8 cellular contexts compared by ENCODE assay signal in genomic region chr17:32342603-32343325, GRCh38. TPM values are rescaled to one million over a fixed set of nuclear protein-coding genes. Genes with fewer than 3 reads are reported as not detected.
DNase-seq lines count a peak whose midpoint lies in the region; ATAC-seq and TF ChIP-seq lines count a peak whose summit lies in the region.

No MANE protein-coding gene starts in this region.

- peak overlapping the region; percentile 91 for H3K4me3 ChIP-seq in GM23338
- peak overlapping the region; percentile 73 for H3K4me3 ChIP-seq in epithelial cell of proximal tubule (ENCODE audit: low read depth, low read length)
- peak overlapping the region; percentile 49 to 70 (median 66) for H3K4me3 ChIP-seq in sigmoid colon

- peak overlapping the region; percentile 94 for H2AFZ ChIP-seq in GM23338

- H3K9me3 ChIP-seq in sigmoid colon: no peaks in the 10 kb centered on the region

- peaks cover 6% of the 10 kb centered on the region for H3K4me1 ChIP-seq in GM23338 (ENCODE audit: insufficient read depth)
- peaks cover 0 to 20% (median 16%) of the 10 kb centered on the region in 4 donors for H3K4me1 ChIP-seq in sigmoid colon

- no peak for TF ChIP-seq CTCF in GM23338 (conservative IDR thresholded peaks at IDR 0.05; ENCODE audit: low read depth in 2 of 2)
- TF ChIP-seq CTCF in epithelial cell of proximal tubule (conservative IDR thresholded peaks at IDR 0.05; ENCODE audit: low read depth, low read length): no peak
- no peak for TF ChIP-seq CTCF in sigmoid colon (IDR thresholded peaks at IDR 0.05)

- H3K9me2 ChIP-seq in GM23338 (ENCODE audit: insufficient read depth): no peaks in the 10 kb centered on the region

- H3K9me3 Mint-ChIP-seq in GM23338: no peaks in the 10 kb centered on the region

- peaks cover 7% of the 10 kb centered on the region for H3K27me3 Mint-ChIP-seq in GM23338 (ENCODE audit: insufficient read depth, low read depth, poor library complexity)

- peaks cover 19% of the 10 kb centered on the region for H3K36me3 Mint-ChIP-seq in GM23338 (ENCODE audit: low read depth)

- H4K20me1 ChIP-seq in GM23338 (replicated peaks; ENCODE audit: insufficient read depth): no peaks in the 10 kb centered on the region; the same call in 1 of the 2 replicates

- no peak overlapping the region for H3K27ac Mint-ChIP-seq in GM23338

- H3F3A ChIP-seq in GM23338 (replicated peaks; ENCODE audit: low read depth): peaks cover 20% of the 10 kb centered on the region

- H3K4me3 Mint-ChIP-seq in GM23338: peak overlapping the region; percentile 95

- ATAC-seq in GM23338: no peak
- no peak for ATAC-seq in HG02610 (IDR thresholded peaks at IDR 0.05; ENCODE audit: unreplicated experiment)

- H3K4me1 Mint-ChIP-seq in GM23338: peaks cover 8% of the 10 kb centered on the region

- intact Hi-C loops in sigmoid colon (cut with DNase I): no loop called here

- TF ChIP-seq EP300 in sigmoid colon (IDR thresholded peaks at IDR 0.05): no peak

- H3K27me3 ChIP-seq in GM23338 (ENCODE audit: insufficient read depth) (no peaks in the 10 kb centered on the region), sigmoid colon (no peaks in the 10 kb centered on the region)

- DNase-seq in GM23338 (ENCODE audit: low spot score): no peak
- DNase-seq in RPMI7951 (ENCODE audit: low read depth): peak; percentile 21
- no peak for DNase-seq in epithelial cell of proximal tubule (ENCODE audit: low read depth)
- DNase-seq in sigmoid colon: no peak
- DNase-seq in EL: no peak
- DNase-seq in COLO668 (lab: John Stamatoyannopoulos, UW; ENCODE audit: unreplicated experiment): no peak
- no peak for DNase-seq in stimulated activated naive CD4-positive, alpha-beta T cell (lab: John Stamatoyannopoulos, UW)

- H3K36me3 ChIP-seq in GM23338 (ENCODE audit: insufficient read depth): peaks cover under 1% of the 10 kb centered on the region
- peaks cover 0 to 20% (median under 1%) of the 10 kb centered on the region in 4 donors for H3K36me3 ChIP-seq in sigmoid colon

- no peak for TF ChIP-seq POLR2A in sigmoid colon (IDR thresholded peaks at IDR 0.05)

- H3K27ac ChIP-seq in GM23338 (ENCODE audit: low read depth): no peak overlapping the region
- H3K27ac ChIP-seq in sigmoid colon: peak overlapping the region; percentile 77 to 87 (median 84)

- 63 to 69% methylated on average over 14 of the region's 14 CpGs for WGBS in sigmoid colon, 2 donors

- H3K79me2 ChIP-seq in GM23338 (replicated peaks; ENCODE audit: insufficient read depth): peaks cover 10% of the 10 kb centered on the region; the same call in 1 of the 2 replicates

- H3K4me2 ChIP-seq in GM23338: peak overlapping the region; percentile 75

TF ChIP-seq in GM23338, 12 proteins besides CTCF, POLR2A, EP300 and RAD21 (continues in another document):
- TF ChIP-seq ETS1 (IDR thresholded peaks at IDR 0.05): no peak
- TF ChIP-seq POLR2AphosphoS5 (IDR thresholded peaks at IDR 0.05; ENCODE audit: low read depth): no peak
- TF ChIP-seq CREB1 (CRISPR knock-in tag; IDR thresholded peaks at IDR 0.05; ENCODE audit: low read depth): no peak
- TF ChIP-seq JUNB (IDR thresholded peaks at IDR 0.05; ENCODE audit: unreplicated experiment): no peak
- no peak for TF ChIP-seq REST (IDR thresholded peaks at IDR 0.05; ENCODE audit: unreplicated experiment)

RNA-seq across cellular contexts. Expression of gene C17orf75, which starts 0.8 kb away (rescaled TPM):
- 26.8 and 35.9 TPM in 2 replicates for total RNA-seq in GM23338 (2014; rRNA removed; shearing (Covaris generic))
- 43.3 and 50.1 TPM in 2 replicates for polyA plus RNA-seq in GM23338 (2016; fragmentation: Nextera tagmentation; extraction: Ambion mirVana)
- 12.5 and 18.4 TPM in 2 replicates for total RNA-seq in RPMI7951 (2014; rRNA removed; shearing (Covaris generic))
- 15.4 and 22.1 TPM in 2 replicates for total RNA-seq in epithelial cell of proximal tubule
- total RNA-seq in sigmoid colon: 10 to 100 TPM; 10.5 to 19.6 (median 11.2) TPM
- polyA plus RNA-seq in sigmoid colon: 10 to 100 TPM; 10.0 to 16.4 (median 10.8) TPM

RNA-seq across cellular contexts. Expression of gene ZNF207, which starts 7.2 kb away (rescaled TPM):
- total RNA-seq in GM23338 (2014; rRNA removed; shearing (Covaris generic)): 234 and 240 TPM in 2 replicates
- 155 and 171 TPM in 2 replicates for polyA plus RNA-seq in GM23338 (2016; fragmentation: Nextera tagmentation; extraction: Ambion mirVana)
- 128 and 151 TPM in 2 replicates for total RNA-seq in RPMI7951 (2014; rRNA removed; shearing (Covaris generic))
- total RNA-seq in epithelial cell of proximal tubule: 108 and 179 TPM in 2 replicates
- total RNA-seq in sigmoid colon: 100 to 1,000 TPM; 100 to 132 (median 108) TPM
- polyA plus RNA-seq in sigmoid colon: 10 to 100 TPM; 61.9 to 95.5 (median 62.9) TPM
